Comparison of ENCODE assay signal across 8 cellular contexts in the genomic region with DNA sequence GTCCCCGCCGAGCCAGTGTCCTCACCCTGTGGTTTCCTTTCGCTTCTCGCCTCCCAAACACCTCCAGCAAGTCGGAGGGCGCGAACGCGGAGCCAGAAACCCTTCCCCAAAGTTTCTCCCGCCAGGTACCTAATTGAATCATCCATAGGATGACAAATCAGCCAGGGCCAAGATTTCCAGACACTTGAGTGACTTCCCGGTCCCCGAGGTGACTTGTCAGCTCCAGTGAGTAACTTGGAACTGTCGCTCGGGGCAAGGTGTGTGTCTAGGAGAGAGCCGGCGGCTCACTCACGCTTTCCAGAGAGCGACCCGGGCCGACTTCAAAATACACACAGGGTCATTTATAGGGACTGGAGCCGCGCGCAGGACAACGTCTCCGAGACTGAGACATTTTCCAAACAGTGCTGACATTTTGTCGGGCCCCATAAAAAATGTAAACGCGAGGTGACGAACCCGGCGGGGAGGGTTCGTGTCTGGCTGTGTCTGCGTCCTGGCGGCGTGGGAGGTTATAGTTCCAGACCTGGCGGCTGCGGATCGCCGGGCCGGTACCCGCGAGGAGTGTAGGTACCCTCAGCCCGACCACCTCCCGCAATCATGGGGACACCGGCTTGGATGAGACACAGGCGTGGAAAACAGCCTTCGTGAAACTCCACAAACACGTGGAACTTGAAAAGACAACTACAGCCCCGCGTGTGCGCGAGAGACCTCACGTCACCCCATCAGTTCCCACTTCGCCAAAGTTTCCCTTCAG. TPM values are rescaled to one million over a fixed set of nuclear protein-coding genes. Genes with fewer than 3 reads are reported as not detected.
DNase-seq lines count a peak whose midpoint lies in the region; ATAC-seq and TF ChIP-seq lines count a peak whose summit lies in the region.

No MANE protein-coding gene starts in this region.

- H3K4me3 Mint-ChIP-seq in activated T-cell treated with anti-CD3 and anti-CD28 coated beads, Interleukin-2, amount 50 U/mL, for 72 hours: peak overlapping the region; percentile 93 to 99

- peak overlapping the region; percentile 92 for H3K27ac ChIP-seq in vagina

- TF ChIP-seq CTCF in AG10803 (conservative IDR thresholded peaks at IDR 0.05; ENCODE audit: low read length) (no peak; the same call in 1 of the 2 replicates), fibroblast of villous mesenchyme (IDR thresholded peaks at IDR 0.05; ENCODE audit: insufficient read depth, low read depth, low read length) (no peak), vagina (IDR thresholded peaks at IDR 0.05) (no peak)

- H3K9me3 ChIP-seq in neuron (ENCODE audit: low read length) (no peaks in the 10 kb centered on the region), vagina (no peaks in the 10 kb centered on the region)

- H3K4me3 ChIP-seq in AG10803 (ENCODE audit: low read length): peak overlapping the region; percentile 83
- H3K4me3 ChIP-seq in fibroblast of villous mesenchyme (ENCODE audit: low read depth, low read length): peak overlapping the region; percentile 81
- H3K4me3 ChIP-seq in neuron (ENCODE audit: low read length): peak overlapping the region; percentile 92
- H3K4me3 ChIP-seq in vagina: peak overlapping the region; percentile 70 to 71

- peak overlapping the region; percentile 99 for H2AFZ ChIP-seq in neuron (ENCODE audit: low read depth, low read length)

- peaks cover 36% of the 10 kb centered on the region for H3K27me3 Mint-ChIP-seq in activated T-cell treated with anti-CD3 and anti-CD28 coated beads, Interleukin-2, amount 50 U/mL, for 72 hours (ENCODE audit: low read depth)

- intact Hi-C loops in vagina (cut with DNase I): no loop called here

- DNase-seq in AG10803 (ENCODE audit: low read depth): no peak
- peak; percentile 81 for DNase-seq in M059J (ENCODE audit: low read depth)
- peak; percentile 39 to 44 for DNase-seq in activated T-cell treated with anti-CD3 and anti-CD28 coated beads, Interleukin-2, amount 50 U/mL, for 72 hours
- DNase-seq in fibroblast of villous mesenchyme (ENCODE audit: low read depth): peak; percentile 51
- no peak for DNase-seq in vagina (ENCODE audit: extremely low spot score in 2 of 2)
- no peak for DNase-seq in NK-92 treated with Interleukin-12 subunit alpha and Interleukin-12 subunit beta, amount 100 ng/mL, for 24 hours (lab: John Stamatoyannopoulos, UW)

- ATAC-seq in GM19395 (IDR thresholded peaks at IDR 0.05; ENCODE audit: unreplicated experiment): peak; percentile 37
- peak; percentile 40 to 48 for ATAC-seq in activated T-cell treated with anti-CD3 and anti-CD28 coated beads, Interleukin-2, amount 50 U/mL, for 72 hours (replicated peaks in 1 of 2)

- H3K4me1 ChIP-seq in neuron (ENCODE audit: insufficient read depth, low read length): peaks cover 18% of the 10 kb centered on the region
- peaks cover 18% of the 10 kb centered on the region for H3K4me1 ChIP-seq in vagina

- peak overlapping the region; percentile 83 for H3K27ac Mint-ChIP-seq in activated T-cell treated with anti-CD3 and anti-CD28 coated beads, Interleukin-2, amount 50 U/mL, for 72 hours

- H3K36me3 ChIP-seq in neuron (ENCODE audit: insufficient read depth, low read length) (no peaks in the 10 kb centered on the region), vagina (no peaks in the 10 kb centered on the region)

- H3K27me3 ChIP-seq in neuron (ENCODE audit: insufficient read depth, low read length) (no peaks in the 10 kb centered on the region), vagina (no peaks in the 10 kb centered on the region)

- no peaks in the 10 kb centered on the region for H3K9me3 Mint-ChIP-seq in activated T-cell treated with anti-CD3 and anti-CD28 coated beads, Interleukin-2, amount 50 U/mL, for 72 hours

- H3K4me1 Mint-ChIP-seq in activated T-cell treated with anti-CD3 and anti-CD28 coated beads, Interleukin-2, amount 50 U/mL, for 72 hours (ENCODE audit: low read depth): peaks cover 69% of the 10 kb centered on the region

- no peak for TF ChIP-seq POLR2A in vagina (IDR thresholded peaks at IDR 0.05)

- peaks cover 0 to 2% of the 10 kb centered on the region in 2 donors for H3K36me3 Mint-ChIP-seq in activated T-cell treated with anti-CD3 and anti-CD28 coated beads, Interleukin-2, amount 50 U/mL, for 72 hours (ENCODE audit: insufficient read depth in 2 of 2)

RNA-seq across cellular contexts. Expression of a gene that starts 1.4 kb away (rescaled TPM):
- 13.8 and 27.9 TPM in 2 replicates for total RNA-seq in M059J (2014; rRNA removed; shearing (Covaris generic))
- under 1 TPM; 0.49 to 0.53 TPM for total RNA-seq in activated T-cell treated with anti-CD3 and anti-CD28 coated beads, Interleukin-2, amount 50 U/mL, for 72 hours
- total RNA-seq in fibroblast of villous mesenchyme (56.0 and 77.7 TPM in 2 replicates), vagina (33.4 TPM)

Comparison
In these comparisons a context has a peak if more than half of its experiments do, and no peak if none do; other contexts are left out.
1. DNase-seq: peak in M059J (single experiment), activated T-cell treated with anti-CD3 and anti-CD28 coated beads, Interleukin-2, amount 50 U/mL, for 72 hours (2 of 2) and fibroblast of villous mesenchyme (single experiment); none in AG10803 (single experiment), vagina (0 of 2) and NK-92 treated with Interleukin-12 subunit alpha and Interleukin-12 subunit beta, amount 100 ng/mL, for 24 hours (single experiment).
2. Peak in every context shown above with its lines, with median percentiles within 50 percentile points of each other: H3K4me3 ChIP-seq.